27 cellular contexts compared by ENCODE assay signal in the genomic region with DNA sequence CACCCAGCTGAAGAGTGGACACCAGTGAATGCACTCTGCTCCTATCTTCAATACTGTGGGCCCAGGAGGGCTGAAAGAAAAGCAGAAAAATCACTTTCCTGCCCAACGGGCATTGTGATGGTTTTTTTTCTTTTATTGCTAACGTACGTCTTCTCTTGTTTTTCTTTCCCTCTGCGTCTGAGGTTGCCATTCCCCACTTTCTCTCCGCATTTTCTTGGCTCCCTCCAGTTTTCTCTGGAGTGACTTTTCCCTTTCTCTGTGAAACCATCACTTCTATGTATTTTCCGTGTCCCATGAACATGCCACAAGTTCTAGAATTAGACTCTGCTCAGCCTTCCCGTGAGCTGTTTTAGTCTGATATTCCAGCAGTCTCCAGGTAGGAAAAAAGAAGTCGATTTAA.
A peak's percentile ranks its signal among the peaks of the same experiment; 100 is the strongest.
DNase-seq lines count a peak whose midpoint lies in the region; ATAC-seq and TF ChIP-seq lines count a peak whose summit lies in the region.
"Had no signal": no experiment of that assay in that cellular context is flagged by ENCODE, and none has a peak within 500 bp of the region (broad histone marks: within the 10 kb centered on the region; RNA-seq: fewer than 3 reads in every experiment).

No MANE protein-coding gene starts in this region.

- H3K4me3 ChIP-seq in GM12865 (ENCODE audit: low read depth, low read length) (peak overlapping the region; percentile 15), breast epithelium (no peak overlapping the region)
- H3K4me3 ChIP-seq: A549, esophagus muscularis mucosa, gastrocnemius medialis, MG63, mucosa of descending colon, SK-N-MC, tibial artery had no signal

- no peaks in the 10 kb centered on the region for H3K9me3 ChIP-seq in breast epithelium
- H3K9me3 ChIP-seq: A549, BE2C, esophagus muscularis mucosa, gastrocnemius medialis, MG63, mucosa of descending colon, neutrophil, tibial artery had no signal

- H3K27ac Mint-ChIP-seq in activated CD4-positive, alpha-beta T cell treated with anti-CD3 and anti-CD28 coated beads, Interleukin-2, amount 10 ng/mL, durations not matched to agents 7 days and 5 days: peak overlapping the region; percentile 58
- peak overlapping the region; percentile 77 for H3K27ac Mint-ChIP-seq in activated B cell treated with CpG ODN at 0.5 μM for 24 hours
- peak overlapping the region; percentile 96 for H3K27ac Mint-ChIP-seq in stimulated activated effector memory CD8-positive, alpha-beta T cell treated with anti-CD3 and anti-CD28 coated beads, Interleukin-12 subunit alpha, Interleukin-12 subunit beta, amount 100 ng/mL, for 72 hours

- peaks cover 0 to 26% of the 10 kb centered on the region in 2 donors for H3K4me1 ChIP-seq in breast epithelium
- H3K4me1 ChIP-seq: BE2C had no signal

- no peak for TF ChIP-seq CTCF in GM12865 (IDR thresholded peaks at IDR 0.05; ENCODE audit: insufficient read depth, low read depth, low read length, missing control alignments)
- no peak for TF ChIP-seq CTCF in activated B cell treated with CpG ODN at 0.5 μM for 24 hours (IDR thresholded peaks at IDR 0.05)
- no peak for TF ChIP-seq CTCF in breast epithelium (IDR thresholded peaks at IDR 0.05)

- no peaks in the 10 kb centered on the region for H3K27me3 ChIP-seq in breast epithelium
- H3K27me3 ChIP-seq: BE2C, brain microvascular endothelial cell, esophagus muscularis mucosa, gastrocnemius medialis, MG63, neutrophil, tibial artery had no signal

- no peak for ATAC-seq in activated B cell treated with CpG ODN at 0.5 μM for 24 hours (ENCODE audit: low read depth)
- no peak for ATAC-seq in stimulated activated effector memory CD8-positive, alpha-beta T cell treated with anti-CD3 and anti-CD28 coated beads, Interleukin-12 subunit alpha, Interleukin-12 subunit beta, amount 100 ng/mL, for 72 hours
- ATAC-seq: A549; activated T-cell treated with anti-CD3 and anti-CD28 coated beads, Interleukin-2, amount 50 U/mL, for 4 hours; gastrocnemius medialis; mucosa of descending colon had no signal

- no peak overlapping the region for H3K4me3 Mint-ChIP-seq in activated CD4-positive, alpha-beta T cell treated with anti-CD3 and anti-CD28 coated beads, Interleukin-2, amount 10 ng/mL, durations not matched to agents 7 days and 5 days
- H3K4me3 Mint-ChIP-seq in activated B cell treated with CpG ODN at 0.5 μM for 24 hours: no peak overlapping the region
- H3K4me3 Mint-ChIP-seq in stimulated activated effector memory CD8-positive, alpha-beta T cell treated with anti-CD3 and anti-CD28 coated beads, Interleukin-12 subunit alpha, Interleukin-12 subunit beta, amount 100 ng/mL, for 72 hours: peak overlapping the region; percentile 71
- H3K4me3 Mint-ChIP-seq: T-helper 2 cell treated with Interferon-gamma antibody and Interleukin-4, amounts not matched to agents 5 μg/mL and 100 μg/mL, for 36 hours had no signal

- POLR2A ChIA-PET in activated CD4-positive, alpha-beta T cell treated with anti-CD3 and anti-CD28 coated beads, Interleukin-2, amount 10 ng/mL, durations not matched to agents 7 days and 5 days (lab: Charles Lee): no interaction called here
- POLR2A ChIA-PET in activated B cell treated with CpG ODN at 0.5 μM for 24 hours (lab: Charles Lee): interaction anchor here (1.0 to 11.7 kb wide), 5 partner anchors 7 to 170 kb away, joined by 3 to 180 read pairs (median 47); partner anchors contain the start of gene BCL2

- CTCF ChIA-PET in activated CD4-positive, alpha-beta T cell treated with anti-CD3 and anti-CD28 coated beads, Interleukin-2, amount 10 ng/mL, durations not matched to agents 7 days and 5 days (lab: Charles Lee): interaction anchor here (0.9 to 1.6 kb wide), 2 partner anchors 19 to 167 kb away, joined by 3 to 8 read pairs; no protein-coding TSS in a partner anchor
- CTCF ChIA-PET in activated B cell treated with CpG ODN at 0.5 μM for 24 hours (lab: Charles Lee): interaction anchor here (1.6 to 6.7 kb wide), 3 partner anchors 6 to 168 kb away, joined by 8 to 48 read pairs (median 28); no protein-coding TSS in a partner anchor

- peaks cover 62% of the 10 kb centered on the region for H3K4me1 Mint-ChIP-seq in activated CD4-positive, alpha-beta T cell treated with anti-CD3 and anti-CD28 coated beads, Interleukin-2, amount 10 ng/mL, durations not matched to agents 7 days and 5 days
- H3K4me1 Mint-ChIP-seq in activated B cell treated with CpG ODN at 0.5 μM for 24 hours: peaks cover 86% of the 10 kb centered on the region
- H3K4me1 Mint-ChIP-seq in stimulated activated effector memory CD8-positive, alpha-beta T cell treated with anti-CD3 and anti-CD28 coated beads, Interleukin-12 subunit alpha, Interleukin-12 subunit beta, amount 100 ng/mL, for 72 hours: peaks cover 75% of the 10 kb centered on the region

- H3K9me3 Mint-ChIP-seq in activated CD4-positive, alpha-beta T cell treated with anti-CD3 and anti-CD28 coated beads, Interleukin-2, amount 10 ng/mL, durations not matched to agents 7 days and 5 days: no peaks in the 10 kb centered on the region
- H3K9me3 Mint-ChIP-seq in activated B cell treated with CpG ODN at 0.5 μM for 24 hours: no peaks in the 10 kb centered on the region
- H3K9me3 Mint-ChIP-seq in stimulated activated effector memory CD8-positive, alpha-beta T cell treated with anti-CD3 and anti-CD28 coated beads, Interleukin-12 subunit alpha, Interleukin-12 subunit beta, amount 100 ng/mL, for 72 hours: no peaks in the 10 kb centered on the region
- H3K9me3 Mint-ChIP-seq: activated T-cell treated with anti-CD3 and anti-CD28 coated beads, Interleukin-2, amount 50 U/mL, for 4 hours; T-helper 2 cell treated with Interferon-gamma antibody and Interleukin-4, amounts not matched to agents 5 μg/mL and 100 μg/mL, for 36 hours had no signal

- H3K36me3 Mint-ChIP-seq in activated CD4-positive, alpha-beta T cell treated with anti-CD3 and anti-CD28 coated beads, Interleukin-2, amount 10 ng/mL, durations not matched to agents 7 days and 5 days (ENCODE audit: low read depth): peaks cover 63% of the 10 kb centered on the region
- peaks cover 65% of the 10 kb centered on the region for H3K36me3 Mint-ChIP-seq in activated B cell treated with CpG ODN at 0.5 μM for 24 hours (ENCODE audit: low read depth)
- H3K36me3 Mint-ChIP-seq in stimulated activated effector memory CD8-positive, alpha-beta T cell treated with anti-CD3 and anti-CD28 coated beads, Interleukin-12 subunit alpha, Interleukin-12 subunit beta, amount 100 ng/mL, for 72 hours: peaks cover 93% of the 10 kb centered on the region

- no peaks in the 10 kb centered on the region for H3K27me3 Mint-ChIP-seq in activated CD4-positive, alpha-beta T cell treated with anti-CD3 and anti-CD28 coated beads, Interleukin-2, amount 10 ng/mL, durations not matched to agents 7 days and 5 days
- no peaks in the 10 kb centered on the region for H3K27me3 Mint-ChIP-seq in activated B cell treated with CpG ODN at 0.5 μM for 24 hours

- H3K27ac ChIP-seq in breast epithelium: no peak overlapping the region
- H3K27ac ChIP-seq: A549, brain microvascular endothelial cell, gastrocnemius medialis, neutrophil, SK-N-MC, tibial artery, VCaP had no signal

- no peak for TF ChIP-seq POLR2A in breast epithelium (IDR thresholded peaks at IDR 0.05)

- no peaks in the 10 kb centered on the region for H3K36me3 ChIP-seq in breast epithelium
- H3K36me3 ChIP-seq: BE2C, brain microvascular endothelial cell, esophagus muscularis mucosa, gastrocnemius medialis, MG63, neutrophil, tibial artery had no signal

- DNase-seq in activated CD4-positive, alpha-beta T cell treated with anti-CD3 and anti-CD28 coated beads, Interleukin-2, amount 10 ng/mL, durations not matched to agents 7 days and 5 days: no peak
- no peak for DNase-seq in activated CD4-positive, alpha-beta T cell treated with anti-CD3 and anti-CD28 coated beads, Interleukin-2, amount 50 U/mL, for 48 hours
- DNase-seq in GM12865 (ENCODE audit: low read depth) (no peak), activated B cell treated with CpG ODN at 0.5 μM for 24 hours (no peak), breast epithelium (ENCODE audit: low spot score in 2 of 2) (no peak), DMS153 treated with DMSO at 0.1 percent for 48 hours (lab: John Stamatoyannopoulos, UW; ENCODE audit: unreplicated experiment) (no peak), NCI-H510A treated with DMSO at 0.1 percent for 48 hours (lab: John Stamatoyannopoulos, UW) (no peak)
- DNase-seq in stimulated activated effector memory CD8-positive, alpha-beta T cell treated with anti-CD3 and anti-CD28 coated beads, Interleukin-12 subunit alpha, Interleukin-12 subunit beta, amount 100 ng/mL, for 72 hours (ENCODE audit: low spot score in 2 of 2): no peak
- DNase-seq: activated T-cell treated with anti-CD3 and anti-CD28 coated beads, Interleukin-2, amount 50 U/mL, for 4 hours; BE2C; brain microvascular endothelial cell; gastrocnemius medialis; H7; IMR-90; islet precursor cell; MG63; mucosa of descending colon; NCI-H1436 treated with DMSO at 0.1 percent for 48 hours; NCI-H524; RPMI8226; tibial artery had no signal

- intact Hi-C loops in activated B cell treated with CpG ODN at 0.5 μM for 24 hours (cut with micrococcal nuclease): no loop called here
- intact Hi-C loops in breast epithelium (cut with DNase I; ENCODE audit: low total_unique reads): no loop called here
